Comparison of ENCODE assay signal across 28 cellular contexts in genomic region chr7:132137681-132138080, GRCh38.
"Had no signal": no experiment of that assay in that cellular context is flagged by ENCODE, and none has a peak within 500 bp of the region (broad histone marks: within the 10 kb centered on the region; RNA-seq: fewer than 3 reads in every experiment).

No MANE protein-coding gene starts in this region.

- H3K9me3 ChIP-seq: colonic mucosa, esophagus muscularis mucosa, esophagus squamous epithelium, gastrocnemius medialis, gastroesophageal sphincter, heart left ventricle, heart right ventricle had no signal

- H3K36me3 ChIP-seq: colonic mucosa, esophagus squamous epithelium, gastrocnemius medialis had no signal

- FAIRE-seq: colon, endometrium, endothelial cell of umbilical vein, frontal cortex had no signal

- H3K27me3 ChIP-seq: colonic mucosa, dorsolateral prefrontal cortex, esophagus muscularis mucosa, gastrocnemius medialis, gastroesophageal sphincter, heart left ventricle, heart right ventricle had no signal

- ATAC-seq: effector memory CD8-positive, alpha-beta T cell; esophagus mucosa; foreskin keratinocyte; gastrocnemius medialis; gastroesophageal sphincter; heart left ventricle; heart right ventricle had no signal

- H3K4me3 ChIP-seq: colonic mucosa, coronary artery, dorsolateral prefrontal cortex, esophagus muscularis mucosa, esophagus squamous epithelium, gastrocnemius medialis, gastroesophageal sphincter, heart left ventricle, heart right ventricle had no signal

- H3K27ac ChIP-seq: colonic mucosa, coronary artery, dorsolateral prefrontal cortex, epithelial cell of prostate, esophagus muscularis mucosa, esophagus squamous epithelium, foreskin keratinocyte, gastrocnemius medialis, gastroesophageal sphincter, heart left ventricle, heart right ventricle had no signal

- DNase-seq: colonic mucosa; cortex of kidney; dermis blood vessel endothelial cell; dorsolateral prefrontal cortex; effector CD4-positive, alpha-beta T cell; effector CD8-positive, alpha-beta T cell; effector memory CD4-positive, alpha-beta T cell; effector memory CD8-positive, alpha-beta T cell; endodermal cell; erythroblast; esophagus squamous epithelium; foreskin fibroblast; foreskin keratinocyte; foreskin melanocyte; gastrocnemius medialis; glutamatergic neuron; head of caudate nucleus; heart left ventricle; heart right ventricle had no signal

- H3K4me1 ChIP-seq: colonic mucosa, foreskin keratinocyte had no signal
